35 cellular contexts compared by ENCODE assay signal in the genomic region with DNA sequence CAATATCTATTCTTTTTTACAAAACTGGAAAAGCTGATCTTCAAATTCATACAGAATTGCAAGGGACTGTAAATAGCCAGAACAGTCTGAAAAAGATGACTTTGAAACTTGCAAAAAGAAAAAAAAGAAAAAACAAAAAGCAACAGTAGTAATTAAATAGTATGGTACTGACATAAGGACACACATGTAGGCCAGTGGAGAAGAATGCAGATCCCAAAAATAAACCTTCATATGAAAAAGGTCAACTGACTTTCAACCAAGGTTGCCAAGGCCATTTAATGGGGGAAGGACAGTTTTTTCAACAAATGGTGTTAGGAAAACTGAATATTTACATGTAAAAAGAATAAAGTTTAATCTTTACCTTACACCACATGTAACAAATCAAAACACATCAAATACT.
"Had no signal": no experiment of that assay in that cellular context is flagged by ENCODE, and none has a peak within 500 bp of the region (broad histone marks: within the 10 kb centered on the region; RNA-seq: fewer than 3 reads in every experiment).

No MANE protein-coding gene starts in this region.

- H3K27ac ChIP-seq: adrenal gland, RWPE1, SJCRH30 had no signal

- ATAC-seq: activated CD4-positive, alpha-beta T cell treated with anti-CD3 and anti-CD28 coated beads for 36 hours; activated CD4-positive, CD25-positive, alpha-beta regulatory T cell treated with anti-CD3 and anti-CD28 coated beads, Interleukin-2, amount 50 U/mL, for 24 hours; activated CD8-positive, alpha-beta T cell treated with anti-CD3 and anti-CD28 coated beads, Interleukin-2, amount 10 ng/mL, durations not matched to agents 7 days and 5 days; activated naive CD4-positive, alpha-beta T cell treated with anti-CD3 and anti-CD28 coated beads, Interleukin-2, amount 50 U/mL, for 72 hours; K562; PC-3 had no signal

- H3K9me3 ChIP-seq: adrenal gland, SJCRH30 had no signal

- H3K4me2 ChIP-seq: SK-N-SH had no signal

- DNase-seq: activated CD4-positive, alpha-beta T cell treated with anti-CD3 and anti-CD28 coated beads for 36 hours; activated CD4-positive, alpha-beta T cell treated with anti-CD3 and anti-CD28 coated beads, Interleukin-2, amount 10 ng/mL, durations not matched to agents 7 days and 5 days; activated CD4-positive, alpha-beta T cell treated with anti-CD3 and anti-CD28 coated beads, Interleukin-2, amount 50 U/mL, for 48 hours; activated CD8-positive, alpha-beta T cell treated with anti-CD3 and anti-CD28 coated beads, Interleukin-2, amount 10 ng/mL, durations not matched to agents 7 days and 5 days; activated gamma-delta T cell treated with Interleukin-2 at 50 U/mL for 16 hours; activated naive CD4-positive, alpha-beta T cell treated with anti-CD3 and anti-CD28 coated beads for 36 hours; activated T-cell treated with anti-CD3 and anti-CD28 coated beads, Interleukin-2, amount 50 U/mL, for 24 hours; adrenal gland; central memory CD4-positive, alpha-beta T cell; Karpas-422; NCI-H1105; NCI-H1417 treated with DMSO at 0.1 percent for 48 hours; NCI-H187 treated with DMSO at 0.1 percent for 48 hours; NCI-H2081; NCI-H2171 treated with DMSO at 0.1 percent for 48 hours; NCI-H226; NCI-H446 treated with DMSO at 0.1 percent for 48 hours; NCI-H524; NCI-H69; NCI-H82; NK-92 treated with Interleukin-12 subunit alpha and Interleukin-12 subunit beta, amount 100 ng/mL, for 24 hours; PC-3; SHP77; SJCRH30; SK-N-SH had no signal

- H3K36me3 ChIP-seq: adrenal gland had no signal

- H3K4me1 ChIP-seq: SJCRH30 had no signal

- FAIRE-seq: bronchial epithelial cell, K562, RCC 7860 had no signal

- H3K4me3 ChIP-seq: adrenal gland, K562, SJCRH30 had no signal

- H3K27me3 ChIP-seq: adrenal gland, SJCRH30 had no signal

- H3K9ac ChIP-seq: SK-N-SH had no signal

- H3K27me3 Mint-ChIP-seq: activated CD4-positive, alpha-beta T cell treated with anti-CD3 and anti-CD28 coated beads for 36 hours; activated CD4-positive, alpha-beta T cell treated with anti-CD3 and anti-CD28 coated beads, Interleukin-2, amount 10 ng/mL, durations not matched to agents 7 days and 5 days; activated T-cell treated with anti-CD3 and anti-CD28 coated beads, Interleukin-2, amount 50 U/mL, for 24 hours; brain had no signal

- H3K4me3 Mint-ChIP-seq: activated CD4-positive, alpha-beta T cell treated with anti-CD3 and anti-CD28 coated beads for 36 hours; activated CD4-positive, alpha-beta T cell treated with anti-CD3 and anti-CD28 coated beads, Interleukin-2, amount 10 ng/mL, durations not matched to agents 7 days and 5 days; activated CD8-positive, alpha-beta T cell treated with anti-CD3 and anti-CD28 coated beads, Interleukin-2, amount 10 ng/mL, durations not matched to agents 7 days and 5 days; activated naive CD4-positive, alpha-beta T cell treated with anti-CD3 and anti-CD28 coated beads for 36 hours; activated T-cell treated with anti-CD3 and anti-CD28 coated beads, Interleukin-2, amount 50 U/mL, for 24 hours; activated T-helper 1 cell treated with anti-CD3 and anti-CD28 coated beads, Interleukin-12 subunit alpha, Interleukin-12 subunit beta, Interleukin-2, Interleukin-4 antibody, amounts not matched to agents 30 ng/mL and 10 ng/mL and 1 ng/mL, durations not matched to agents 14 hours and 24 hours and 36 hours; brain; T-helper 1 cell treated with Interleukin-12 subunit alpha and Interleukin-12 subunit beta and Interleukin-4 antibody, amounts not matched to agents 30 μg/mL and 1 μg/mL, for 36 hours; T-helper 2 cell treated with Interferon-gamma antibody and Interleukin-4, amounts not matched to agents 5 μg/mL and 100 μg/mL, for 36 hours had no signal

- H3K27ac Mint-ChIP-seq: activated CD4-positive, alpha-beta T cell treated with anti-CD3 and anti-CD28 coated beads for 36 hours; activated CD4-positive, alpha-beta T cell treated with anti-CD3 and anti-CD28 coated beads, Interleukin-2, amount 10 ng/mL, durations not matched to agents 7 days and 5 days; activated CD8-positive, alpha-beta T cell treated with anti-CD3 and anti-CD28 coated beads, Interleukin-2, amount 10 ng/mL, durations not matched to agents 7 days and 5 days; activated naive CD4-positive, alpha-beta T cell treated with anti-CD3 and anti-CD28 coated beads for 36 hours; activated naive CD4-positive, alpha-beta T cell treated with anti-CD3 and anti-CD28 coated beads, Interleukin-2, amount 50 U/mL, for 72 hours; activated T-cell treated with anti-CD3 and anti-CD28 coated beads, Interleukin-2, amount 50 U/mL, for 24 hours; activated T-helper 1 cell treated with anti-CD3 and anti-CD28 coated beads, Interleukin-12 subunit alpha, Interleukin-12 subunit beta, Interleukin-2, Interleukin-4 antibody, amounts not matched to agents 30 ng/mL and 10 ng/mL and 1 ng/mL, durations not matched to agents 14 hours and 24 hours and 36 hours; T-helper 1 cell treated with Interleukin-12 subunit alpha and Interleukin-12 subunit beta and Interleukin-4 antibody, amounts not matched to agents 30 μg/mL and 1 μg/mL, for 36 hours; T-helper 2 cell treated with Interferon-gamma antibody and Interleukin-4, amounts not matched to agents 5 μg/mL and 100 μg/mL, for 36 hours had no signal
